ENCODE assay signal across 18 cellular contexts in genomic region chr22:20966883-20967696, GRCh38. TPM values are rescaled to one million over a fixed set of nuclear protein-coding genes. Genes with fewer than 3 reads are reported as not detected.
DNase-seq lines count a peak whose midpoint lies in the region; ATAC-seq and TF ChIP-seq lines count a peak whose summit lies in the region.
"Had no signal": no experiment of that assay in that cellular context is flagged by ENCODE, and none has a peak within 500 bp of the region (broad histone marks: within the 10 kb centered on the region; RNA-seq: fewer than 3 reads in every experiment).

TSS of gene AIFM3 (plus strand) at chr22:20967255. CDS start at chr22:20967945, 690 bp downstream.

- CTCF ChIA-PET in mammary epithelial cell (lab: Charles Lee; ENCODE audit: low non-redundant PET): no interaction called here

- H3K27me3 Mint-ChIP-seq in activated T-helper 17 cell treated with anti-CD3 and anti-CD28 coated beads, Interleukin-2, amount 50 U/mL, for 72 hours: peaks cover 4% of the 10 kb centered on the region

- H3K27me3 ChIP-seq in mammary epithelial cell (ENCODE audit: insufficient read depth, low read length): peaks cover 2% of the 10 kb centered on the region

- H3K79me2 ChIP-seq in mammary epithelial cell (ENCODE audit: insufficient read depth, low read length): no peaks in the 10 kb centered on the region

- H3K4me1 ChIP-seq in mammary epithelial cell (ENCODE audit: insufficient read depth, low read length): no peaks in the 10 kb centered on the region

- H3K9me3 Mint-ChIP-seq in activated T-helper 17 cell treated with anti-CD3 and anti-CD28 coated beads, Interleukin-2, amount 50 U/mL, for 72 hours: no peaks in the 10 kb centered on the region
- H3K9me3 Mint-ChIP-seq: immature natural killer cell had no signal

- H4K20me1 ChIP-seq in mammary epithelial cell (ENCODE audit: insufficient read depth, low read length): no peaks in the 10 kb centered on the region

- H3K9me3 ChIP-seq in iPS-18c (ENCODE audit: control insufficient read depth, insufficient read depth, low read length) (no peaks in the 10 kb centered on the region), mammary epithelial cell (replicated peaks; ENCODE audit: insufficient read depth, low read length) (no peaks in the 10 kb centered on the region)
- H3K9me3 ChIP-seq: gastroesophageal sphincter had no signal

- no peak for ATAC-seq in activated T-helper 17 cell treated with anti-CD3 and anti-CD28 coated beads, Interleukin-2, amount 50 U/mL, for 72 hours (replicated peaks)
- ATAC-seq in GM21526 (IDR thresholded peaks at IDR 0.05; ENCODE audit: low FRiP score, unreplicated experiment) (no peak), HG03135 (IDR thresholded peaks at IDR 0.05; ENCODE audit: unreplicated experiment) (no peak)
- ATAC-seq: activated CD4-positive, alpha-beta T cell treated with anti-CD3 and anti-CD28 coated beads for 36 hours; gastroesophageal sphincter had no signal

- WGBS in mammary epithelial cell (ENCODE audit: low coverage, missing lambda C conversion rate): no CpG with 5 or more reads among the region's 22 CpGs

- no peak within 1 kb of the TSS for H2AFZ ChIP-seq in mammary epithelial cell (ENCODE audit: low read depth, low read length)
- H2AFZ ChIP-seq: PC-9 had no signal

- H3K36me3 ChIP-seq in mammary epithelial cell (ENCODE audit: insufficient read depth, low read length): no peaks in the 10 kb centered on the region
- H3K36me3 ChIP-seq: gastroesophageal sphincter had no signal

- H3K27ac Mint-ChIP-seq in activated T-helper 17 cell treated with anti-CD3 and anti-CD28 coated beads, Interleukin-2, amount 50 U/mL, for 72 hours: no peak within 1 kb of the TSS
- H3K27ac Mint-ChIP-seq: activated CD4-positive, alpha-beta T cell treated with anti-CD3 and anti-CD28 coated beads for 36 hours had no signal

- no peaks in the 10 kb centered on the region for H3K4me1 Mint-ChIP-seq in activated T-helper 17 cell treated with anti-CD3 and anti-CD28 coated beads, Interleukin-2, amount 50 U/mL, for 72 hours

- BruUV-seq in mammary epithelial cell (replicated peaks; lab: Mats Ljungman, UMichigan): no TSS peak

- no peak within 1 kb of the TSS for H3K4me2 ChIP-seq in mammary epithelial cell (ENCODE audit: insufficient read depth, low read depth, low read length)
- H3K4me2 ChIP-seq: PC-9 had no signal

- H3K4me3 ChIP-seq in iPS-18c (ENCODE audit: insufficient read depth, low read depth, low read length) (0 out of 2 replicates have a peak within 1 kb of the TSS, but pooled peaks have one; percentile 20), mammary epithelial cell (replicated peaks in 1 of 3; ENCODE audit: insufficient read depth in 1 of 3, low read depth in 2 of 3, low read length in 3 of 3) (no peak within 1 kb of the TSS)
- H3K4me3 ChIP-seq: gastroesophageal sphincter, PC-9 had no signal

- in situ Hi-C loops in G401 (cut with HindIII; ENCODE audit: low sequenced_read_pairs) (no loop called here), mammary epithelial cell (cut with MboI; ENCODE audit: low sequenced_read_pairs in 2 of 2) (no loop called here)

- DNase-seq in G401 (ENCODE audit: low spot score) (no peak), putamen (ENCODE audit: low spot score) (peak; percentile 45), mammary epithelial cell (no peak), cortex of kidney (lab: John Stamatoyannopoulos, UW) (no peak)
- DNase-seq: activated CD4-positive, alpha-beta T cell treated with anti-CD3 and anti-CD28 coated beads for 36 hours; activated CD8-positive, alpha-beta memory T cell treated with anti-CD3 and anti-CD28 coated beads, Interleukin-2, amount 50 U/mL, for 48 hours; activated naive CD4-positive, alpha-beta T cell; immature natural killer cell; Kasumi-1; NCI-H1105 treated with DMSO at 0.1 percent for 48 hours; NCI-H748 treated with DMSO at 0.1 percent for 48 hours; PC-9 had no signal

- H3K4me3 Mint-ChIP-seq in activated T-helper 17 cell treated with anti-CD3 and anti-CD28 coated beads, Interleukin-2, amount 50 U/mL, for 72 hours: peak within 1 kb of the TSS; percentile 11
- H3K4me3 Mint-ChIP-seq: activated CD4-positive, alpha-beta T cell treated with anti-CD3 and anti-CD28 coated beads for 36 hours had no signal

- no peaks in the 10 kb centered on the region for H3K36me3 Mint-ChIP-seq in activated T-helper 17 cell treated with anti-CD3 and anti-CD28 coated beads, Interleukin-2, amount 50 U/mL, for 72 hours (ENCODE audit: low read depth)
- H3K36me3 Mint-ChIP-seq: immature natural killer cell had no signal

- TF ChIP-seq CTCF in mammary epithelial cell (conservative IDR thresholded peaks at IDR 0.05 in 1 of 2, IDR thresholded peaks at IDR 0.05 in 1 of 2; ENCODE audit: extremely low read depth in 1 of 2, insufficient read depth in 1 of 2, low read depth in 1 of 2, low read length in 2 of 2): no peak

- intact Hi-C loops in mammary epithelial cell (cut with micrococcal nuclease): no loop called here

- dilution Hi-C loops in mammary epithelial cell (cut with HindIII; ENCODE audit: low sequenced_read_pairs): no loop called here

- H3K27ac ChIP-seq in mammary epithelial cell (ENCODE audit: insufficient read depth, low read depth, low read length): no peak within 1 kb of the TSS
- H3K27ac ChIP-seq: gastroesophageal sphincter, PC-9 had no signal

- no peak within 1 kb of the TSS for H3K9ac ChIP-seq in mammary epithelial cell (ENCODE audit: insufficient read depth, low read length)

RNA-seq across cellular contexts. Expression of gene AIFM3, which starts in this region (rescaled TPM):
- 130 and 138 TPM in 2 replicates for total RNA-seq in G401 (2014; rRNA removed; shearing (Covaris generic))
- total RNA-seq in activated T-helper 17 cell treated with anti-CD3 and anti-CD28 coated beads, Interleukin-2, amount 50 U/mL, for 72 hours: not detected
- 1 to 10 TPM in 1 of 2 donors, under 1 TPM in 1; 0.24 to 5.0 TPM for total RNA-seq in mammary epithelial cell
- polyA plus RNA-seq in mammary epithelial cell: 0.24 TPM
- polyA minus RNA-seq in mammary epithelial cell: not detected
- total RNA-seq: lung microvascular endothelial cell had no signal

Comparison
In these comparisons a context has a peak if more than half of its experiments do, and no peak if none do; other contexts are left out.
1. RNA of gene AIFM3 (total RNA-seq): 130 to 138 TPM in G401; 0.24 to 5.0 TPM in mammary epithelial cell and not detected in activated T-helper 17 cell treated with anti-CD3 and anti-CD28 coated beads, Interleukin-2, amount 50 U/mL, for 72 hours; every median in the first group is over 10 times any median in the second.